Comparison of ENCODE assay signal across 8 cellular contexts in the genomic region with DNA sequence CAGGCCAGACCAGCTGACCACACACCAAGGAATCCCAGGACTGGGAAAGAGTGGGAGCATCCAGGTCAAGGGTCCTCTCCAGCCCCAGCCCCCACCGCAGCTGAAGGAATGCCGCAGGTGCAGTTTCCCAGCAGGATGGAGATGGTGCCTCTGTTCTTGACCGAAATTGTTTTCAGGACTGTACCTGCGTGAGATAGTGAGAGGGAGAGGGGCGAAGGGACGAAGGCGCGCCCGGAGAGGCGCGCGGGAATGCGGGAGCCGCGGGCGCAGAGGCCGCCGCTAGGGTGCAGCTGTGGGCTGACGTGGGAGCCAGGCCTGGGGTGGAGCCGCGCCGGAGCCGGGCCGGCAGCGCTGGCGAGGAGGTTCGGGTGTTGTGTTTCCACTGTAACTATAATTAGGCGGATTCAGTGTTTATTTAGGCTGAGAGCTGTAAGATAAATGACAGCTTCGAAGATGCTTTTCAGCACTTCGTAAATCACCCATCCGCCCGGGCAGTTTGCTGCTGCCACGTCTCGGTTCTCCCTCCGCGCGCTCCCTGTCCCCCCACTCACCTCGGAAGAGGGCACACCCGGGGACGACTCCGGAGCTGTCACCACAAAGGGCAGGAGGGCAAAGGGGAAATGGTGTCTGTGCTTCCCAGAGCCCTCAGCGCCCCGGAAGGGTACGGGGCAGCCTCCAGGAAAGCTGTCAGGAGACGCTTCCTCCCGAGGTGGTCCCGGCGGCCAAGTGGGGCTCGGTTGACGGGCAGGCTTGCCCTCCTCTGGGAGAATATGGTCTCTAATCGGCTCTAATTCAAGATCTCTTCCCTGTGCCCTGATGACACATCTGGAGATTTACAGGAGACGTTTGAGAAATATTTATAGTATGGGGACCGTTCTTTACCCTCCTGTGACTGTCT. TPM values are rescaled to one million over a fixed set of nuclear protein-coding genes. Genes with fewer than 3 reads are reported as not detected.
A peak's percentile ranks its signal among the peaks of the same experiment; 100 is the strongest.
DNase-seq lines count a peak whose midpoint lies in the region; ATAC-seq, FAIRE-seq and TF ChIP-seq lines count a peak whose summit lies in the region.

No MANE protein-coding gene starts in this region.

- DNase-seq in HT1080 (ENCODE audit: low read depth) (peak; percentile 60), SHP77 treated with DMSO at 0.1 percent for 48 hours (lab: John Stamatoyannopoulos, UW) (peak; percentile 80), Right ventricle myocardium superior (peak; percentile 82), progenitor cell of endocrine pancreas (ENCODE audit: low spot score, unreplicated experiment) (peak; percentile 45), urothelium cell line (ENCODE audit: low spot score) (peak; percentile 51), putamen (ENCODE audit: low spot score) (no peak)
- DNase-seq in activated naive CD4-positive, alpha-beta T cell (lab: John Stamatoyannopoulos, UW): peak; percentile 20 to 56 (median 31)

- H3K36me3 Mint-ChIP-seq in progenitor cell of endocrine pancreas (ENCODE audit: insufficient read depth): no peaks in the 10 kb centered on the region

- peaks cover 10% of the 10 kb centered on the region for H3K4me1 ChIP-seq in ES-I3 (ENCODE audit: insufficient read depth, low read length)

- intact Hi-C loops in Right ventricle myocardium superior (cut with DNase I): no loop called here

- H3K36me3 ChIP-seq in ES-I3 (ENCODE audit: insufficient read depth, low read length): no peaks in the 10 kb centered on the region

- TF ChIP-seq CTCF in progenitor cell of endocrine pancreas (IDR thresholded peaks at IDR 0.05; ENCODE audit: unreplicated experiment): peak; percentile 81

- no peaks in the 10 kb centered on the region for H3K9me3 Mint-ChIP-seq in progenitor cell of endocrine pancreas (ENCODE audit: low read depth)

- ATAC-seq in Right ventricle myocardium superior (ENCODE audit: poor library complexity): peak; percentile 99

- no peaks in the 10 kb centered on the region for H3K9me3 ChIP-seq in ES-I3 (ENCODE audit: control insufficient read depth, insufficient read depth, low read length)

- peaks cover 46% of the 10 kb centered on the region for H3K27me3 Mint-ChIP-seq in progenitor cell of endocrine pancreas

- H3K27ac Mint-ChIP-seq in progenitor cell of endocrine pancreas: no peak overlapping the region

- peaks cover 16% of the 10 kb centered on the region for H3K4me1 Mint-ChIP-seq in progenitor cell of endocrine pancreas (ENCODE audit: low read depth)

- peak overlapping the region; percentile 53; the same call in 1 of the 2 replicates for H3K9ac ChIP-seq in ES-I3 (ENCODE audit: low read depth, low read length)

- peak overlapping the region; percentile 16 for H3K4me3 Mint-ChIP-seq in progenitor cell of endocrine pancreas (ENCODE audit: low read depth)

- FAIRE-seq in urothelium cell line (lab: Jason Lieb, UNC): peak; percentile 23

RNA-seq across cellular contexts. Expression of gene HOXB1, which starts 38.2 kb away (rescaled TPM):
- not detected in 2 replicates for total RNA-seq in HT1080 (2014; rRNA removed; shearing (Covaris generic))
- not detected in 2 replicates for polyA plus RNA-seq in HT1080 (2015; cell fraction: cytosol; rRNA removed)
- polyA plus RNA-seq in HT1080 (2015; cell fraction: nucleus; rRNA removed): not detected in 2 replicates
- not detected for total RNA-seq in Right ventricle myocardium superior
- 0.96 and 2.2 TPM in 2 replicates for total RNA-seq in progenitor cell of endocrine pancreas

RNA-seq across cellular contexts. Expression of gene HOXB2, which starts 52.3 kb away (rescaled TPM):
- 34.3 and 40.1 TPM in 2 replicates for total RNA-seq in HT1080 (2014; rRNA removed; shearing (Covaris generic))
- polyA plus RNA-seq in HT1080 (2015; cell fraction: cytosol; rRNA removed): 52.9 and 59.0 TPM in 2 replicates
- polyA plus RNA-seq in HT1080 (2015; cell fraction: nucleus; rRNA removed): 59.0 and 66.8 TPM in 2 replicates
- total RNA-seq in Right ventricle myocardium superior (2.7 TPM), progenitor cell of endocrine pancreas (15.2 and 19.8 TPM in 2 replicates)
